In genomic region chr9:22452415-22453010, GRCh38 we compare ENCODE assay signal across 7 cellular contexts. TPM values are rescaled to one million over a fixed set of nuclear protein-coding genes. Genes with fewer than 3 reads are reported as not detected.
A peak's percentile ranks its signal among the peaks of the same experiment; 100 is the strongest.
DNase-seq lines count a peak whose midpoint lies in the region; ATAC-seq, FAIRE-seq and TF ChIP-seq lines count a peak whose summit lies in the region.

No MANE protein-coding gene starts in this region.

- H3K36me3 ChIP-seq in keratinocyte (ENCODE audit: control insufficient read depth in 2 of 2, extremely low read depth in 1 of 2, insufficient read depth in 2 of 2, low read length in 2 of 2) = no peaks in the 10 kb centered on the region

- H3K27ac Mint-ChIP-seq in activated naive CD8-positive, alpha-beta T cell treated with anti-CD3 and anti-CD28 coated beads, Interleukin-2, amount 10 ng/mL, durations not matched to agents 7 days and 5 days = no peak overlapping the region

- H3K9me1 ChIP-seq in keratinocyte (ENCODE audit: control insufficient read depth, extremely low read depth, insufficient read depth, low read length) = no peaks in the 10 kb centered on the region

- no peak overlapping the region for H3K4me3 Mint-ChIP-seq in activated naive CD8-positive, alpha-beta T cell treated with anti-CD3 and anti-CD28 coated beads, Interleukin-2, amount 10 ng/mL, durations not matched to agents 7 days and 5 days

- FAIRE-seq in keratinocyte (lab: Jason Lieb, UNC) = no peak

- no peaks in the 10 kb centered on the region for H3K4me1 ChIP-seq in keratinocyte (ENCODE audit: control insufficient read depth, extremely low read depth, insufficient read depth, low read length)

- DNase-seq in NCI-H69 (lab: John Stamatoyannopoulos, UW) (peak; percentile 72), keratinocyte (ENCODE audit: low read depth, low spot score) (peak; percentile 15), OCI-M2 (lab: John Stamatoyannopoulos, UW; ENCODE audit: unreplicated experiment) (no peak)
- DNase-seq in activated naive CD8-positive, alpha-beta T cell treated with anti-CD3 and anti-CD28 coated beads, Interleukin-2, amount 10 ng/mL, durations not matched to agents 7 days and 5 days = peak; percentile 35
- DNase-seq in stimulated activated CD4-positive, alpha-beta T cell treated with anti-CD3 and anti-CD28 coated beads, Interleukin-4, amount 100 ng/mL, for 4 hours = peak; percentile 9 to 31

- H3K27me3 Mint-ChIP-seq in activated naive CD8-positive, alpha-beta T cell treated with anti-CD3 and anti-CD28 coated beads, Interleukin-2, amount 10 ng/mL, durations not matched to agents 7 days and 5 days = peaks cover 35% of the 10 kb centered on the region

- peaks cover 5% of the 10 kb centered on the region for H3K79me2 ChIP-seq in keratinocyte (ENCODE audit: control insufficient read depth, insufficient read depth, low read length)

- H3K4me3 ChIP-seq in keratinocyte (ENCODE audit: control insufficient read depth in 2 of 3, extremely low read depth in 1 of 3, insufficient read depth in 2 of 3, low read depth in 1 of 3, low read length in 3 of 3) = no peak overlapping the region

- dilution Hi-C loops in keratinocyte (cut with MboI; ENCODE audit: extremely low pct_ligation_motif_present, low sequenced_read_pairs) = no loop called here

- no peaks in the 10 kb centered on the region for H3K4me1 Mint-ChIP-seq in activated naive CD8-positive, alpha-beta T cell treated with anti-CD3 and anti-CD28 coated beads, Interleukin-2, amount 10 ng/mL, durations not matched to agents 7 days and 5 days

- H3K9me3 ChIP-seq in keratinocyte (ENCODE audit: control insufficient read depth, low read depth, low read length) = no peaks in the 10 kb centered on the region

- H3K4me2 ChIP-seq in keratinocyte (ENCODE audit: control insufficient read depth, extremely low read depth, insufficient read depth, low read depth, low read length) = no peak overlapping the region

- H3K9me3 Mint-ChIP-seq in activated naive CD8-positive, alpha-beta T cell treated with anti-CD3 and anti-CD28 coated beads, Interleukin-2, amount 10 ng/mL, durations not matched to agents 7 days and 5 days = no peaks in the 10 kb centered on the region

- H3K27me3 ChIP-seq in keratinocyte (ENCODE audit: control insufficient read depth, extremely low read depth, insufficient read depth, low read length) = no peaks in the 10 kb centered on the region

- H2AFZ ChIP-seq in keratinocyte (ENCODE audit: control insufficient read depth, low read length) = no peak overlapping the region

- peak; percentile 70 for ATAC-seq in HG02678 (IDR thresholded peaks at IDR 0.05; ENCODE audit: unreplicated experiment)
- ATAC-seq in activated naive CD8-positive, alpha-beta T cell treated with anti-CD3 and anti-CD28 coated beads, Interleukin-2, amount 10 ng/mL, durations not matched to agents 7 days and 5 days (ENCODE audit: low read depth) = no peak

- POLR2A ChIA-PET in activated naive CD8-positive, alpha-beta T cell treated with anti-CD3 and anti-CD28 coated beads, Interleukin-2, amount 10 ng/mL, durations not matched to agents 7 days and 5 days (lab: Charles Lee) = no interaction called here

- no peak overlapping the region for H3K9ac ChIP-seq in keratinocyte (ENCODE audit: control insufficient read depth, extremely low read depth, insufficient read depth, low read length)

- no peaks in the 10 kb centered on the region for H4K20me1 ChIP-seq in keratinocyte (ENCODE audit: control insufficient read depth, extremely low read depth, insufficient read depth, low read length)

- H3K36me3 Mint-ChIP-seq in activated naive CD8-positive, alpha-beta T cell treated with anti-CD3 and anti-CD28 coated beads, Interleukin-2, amount 10 ng/mL, durations not matched to agents 7 days and 5 days = no peaks in the 10 kb centered on the region

- no peak overlapping the region for H3K27ac ChIP-seq in keratinocyte (ENCODE audit: control insufficient read depth, insufficient read depth, low read length)

- peak; percentile 67 for TF ChIP-seq CTCF in GM12873 (IDR thresholded peaks at IDR 0.05; ENCODE audit: insufficient read depth, low read depth, low read length, missing control alignments)
- peak in 2 of 3 experiments; percentile 59 to 68 for TF ChIP-seq CTCF in keratinocyte (optimal IDR thresholded peaks at IDR 0.05 in 1 of 3, IDR thresholded peaks at IDR 0.05 in 1 of 3, conservative IDR thresholded peaks at IDR 0.05 in 1 of 3; ENCODE audit: extremely low read depth in 1 of 3, insufficient read depth in 2 of 3, low read length in 3 of 3)

RNA-seq across cellular contexts. Expression of gene DMRTA1, which starts 5.9 kb away (rescaled TPM):
- total RNA-seq in activated naive CD8-positive, alpha-beta T cell treated with anti-CD3 and anti-CD28 coated beads, Interleukin-2, amount 10 ng/mL, durations not matched to agents 7 days and 5 days = not detected
- 1.2 to 1.9 TPM (median 1.2 TPM) in 3 replicates for polyA plus RNA-seq in keratinocyte
- 0.70 TPM for polyA plus RNA-seq in keratinocyte (2011; ENCODE audit: low read depth)
- polyA plus RNA-seq in keratinocyte (2011; cell fraction: cytosol; rRNA removed) = 0.64 and 1.4 TPM in 2 replicates
- polyA plus RNA-seq in keratinocyte (2011; cell fraction: nucleus; rRNA removed) = 1.4 and 1.6 TPM in 2 replicates
- 0.86 and 0.87 TPM in 2 replicates for polyA plus RNA-seq in keratinocyte (2012; ENCODE audit: low replicate concordance)
- polyA minus RNA-seq in keratinocyte = 0.30 to 5.0 TPM (median 3.2 TPM) in 3 replicates
- 0.38 TPM for polyA minus RNA-seq in keratinocyte (2011; cell fraction: cytosol; rRNA and poly(A)+ RNA removed)
- 7.1 and 10.8 TPM in 2 replicates for polyA minus RNA-seq in keratinocyte (2011; cell fraction: nucleus; rRNA and poly(A)+ RNA removed)
